In genomic region chr12:6863586-6864321, GRCh38 we compare ENCODE assay signal across 1 cellular context.
A peak's percentile ranks its signal among the peaks of the same experiment; 100 is the strongest.
TF ChIP-seq lines count a peak whose summit lies in the region.

No MANE protein-coding gene starts in this region.

TF ChIP-seq in HEK293, 187 proteins besides CTCF, POLR2A, EP300 and RAD21:
- TF ChIP-seq SCRT2 (tag by site-specific recombination; IDR thresholded peaks at IDR 0.05) (0 out of 2 replicates have a peak, but pooled peaks have one; percentile 32), ZNF600 (tag by site-specific recombination; IDR thresholded peaks at IDR 0.05) (no peak)
TF ChIP-seq in HEK293: peak in this region for 1.
